ENCODE assay signal across 1 cellular context in the genomic region with DNA sequence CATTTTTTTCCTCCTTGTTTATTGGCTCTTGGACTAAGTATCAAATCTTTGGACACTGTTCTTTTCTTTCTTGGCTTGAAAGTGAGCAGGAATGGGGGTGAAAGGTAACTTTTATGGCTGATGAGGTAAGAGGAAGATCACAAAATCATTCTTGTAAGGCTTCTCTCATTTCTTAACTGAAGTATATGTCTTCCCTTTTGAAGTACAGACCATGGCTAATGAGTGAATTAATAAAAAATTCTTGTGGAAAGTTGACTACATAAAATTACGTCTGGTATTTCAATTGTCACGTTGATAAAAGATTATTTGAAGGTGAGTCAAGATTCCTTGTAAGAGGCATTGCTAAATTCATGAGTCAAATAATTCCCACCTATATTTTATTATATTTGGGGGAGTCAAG.
TF ChIP-seq lines count a peak whose summit lies in the region.

No MANE protein-coding gene starts in this region.

TF ChIP-seq in HCT116, 20 proteins besides CTCF, POLR2A, EP300 and RAD21 (continued from another document):
- no peak for TF ChIP-seq REST (IDR thresholded peaks at IDR 0.05; ENCODE audit: low read depth)
- TF ChIP-seq ZNF274 (IDR thresholded peaks at IDR 0.05; ENCODE audit: low read depth, low read length) = no peak
- TF ChIP-seq POLR2AphosphoS5 (IDR thresholded peaks at IDR 0.05; ENCODE audit: low read depth, low read length) = no peak
- no peak for TF ChIP-seq TCF7L2 (IDR thresholded peaks at IDR 0.05; ENCODE audit: borderline replicate concordance, extremely low read depth, insufficient read depth, insufficient read length)
- no peak for TF ChIP-seq SIN3A (IDR thresholded peaks at IDR 0.05; ENCODE audit: low read depth)
- no peak for TF ChIP-seq EGR1 (IDR thresholded peaks at IDR 0.05; ENCODE audit: low read depth)
- no peak for TF ChIP-seq JUND (IDR thresholded peaks at IDR 0.05)
- no peak for TF ChIP-seq CBX3 (IDR thresholded peaks at IDR 0.05; ENCODE audit: low read depth)
- TF ChIP-seq, protein P1, sequence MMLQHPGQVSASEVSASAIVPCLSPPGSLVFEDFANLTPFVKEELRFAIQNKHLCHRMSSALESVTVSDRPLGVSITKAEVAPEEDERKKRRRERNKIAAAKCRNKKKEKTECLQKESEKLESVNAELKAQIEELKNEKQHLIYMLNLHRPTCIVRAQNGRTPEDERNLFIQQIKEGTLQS (IDR thresholded peaks at IDR 0.05) = no peak
- TF ChIP-seq EZH2 (IDR thresholded peaks at IDR 0.05) = no peak
- TF ChIP-seq, protein P2, sequence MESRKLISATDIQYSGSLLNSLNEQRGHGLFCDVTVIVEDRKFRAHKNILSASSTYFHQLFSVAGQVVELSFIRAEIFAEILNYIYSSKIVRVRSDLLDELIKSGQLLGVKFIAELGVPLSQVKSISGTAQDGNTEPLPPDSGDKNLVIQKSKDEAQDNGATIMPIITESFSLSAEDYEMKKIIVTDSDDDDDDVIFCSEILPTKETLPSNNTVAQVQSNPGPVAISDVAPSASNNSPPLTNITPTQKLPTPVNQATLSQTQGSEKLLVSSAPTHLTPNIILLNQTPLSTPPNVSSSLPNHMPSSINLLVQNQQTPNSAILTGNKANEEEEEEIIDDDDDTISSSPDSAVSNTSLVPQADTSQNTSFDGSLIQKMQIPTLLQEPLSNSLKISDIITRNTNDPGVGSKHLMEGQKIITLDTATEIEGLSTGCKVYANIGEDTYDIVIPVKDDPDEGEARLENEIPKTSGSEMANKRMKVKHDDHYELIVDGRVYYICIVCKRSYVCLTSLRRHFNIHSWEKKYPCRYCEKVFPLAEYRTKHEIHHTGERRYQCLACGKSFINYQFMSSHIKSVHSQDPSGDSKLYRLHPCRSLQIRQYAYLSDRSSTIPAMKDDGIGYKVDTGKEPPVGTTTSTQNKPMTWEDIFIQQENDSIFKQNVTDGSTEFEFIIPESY (IDR thresholded peaks at IDR 0.05; ENCODE audit: extremely low read depth, insufficient replicate concordance, low read length) = no peak
- no peak for TF ChIP-seq FOSL1 (IDR thresholded peaks at IDR 0.05; ENCODE audit: low read depth)
- TF ChIP-seq, protein P3, sequence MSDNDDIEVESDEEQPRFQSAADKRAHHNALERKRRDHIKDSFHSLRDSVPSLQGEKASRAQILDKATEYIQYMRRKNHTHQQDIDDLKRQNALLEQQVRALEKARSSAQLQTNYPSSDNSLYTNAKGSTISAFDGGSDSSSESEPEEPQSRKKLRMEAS (IDR thresholded peaks at IDR 0.05) = no peak
- TF ChIP-seq SP1 (IDR thresholded peaks at IDR 0.05; ENCODE audit: low read depth) = no peak
- TF ChIP-seq CEBPB (IDR thresholded peaks at IDR 0.05; ENCODE audit: low read depth) = no peak
- TF ChIP-seq ZFX (IDR thresholded peaks at IDR 0.05) = no peak
- TF ChIP-seq ELF1 (IDR thresholded peaks at IDR 0.05; ENCODE audit: borderline replicate concordance, low read depth) = no peak
- no peak for TF ChIP-seq YY1 (IDR thresholded peaks at IDR 0.05; ENCODE audit: extremely low read depth, insufficient replicate concordance, low read depth, low read length)
TF ChIP-seq in HCT116: peak in this region for 0.
